9 cellular contexts compared by ENCODE assay signal in the genomic region with DNA sequence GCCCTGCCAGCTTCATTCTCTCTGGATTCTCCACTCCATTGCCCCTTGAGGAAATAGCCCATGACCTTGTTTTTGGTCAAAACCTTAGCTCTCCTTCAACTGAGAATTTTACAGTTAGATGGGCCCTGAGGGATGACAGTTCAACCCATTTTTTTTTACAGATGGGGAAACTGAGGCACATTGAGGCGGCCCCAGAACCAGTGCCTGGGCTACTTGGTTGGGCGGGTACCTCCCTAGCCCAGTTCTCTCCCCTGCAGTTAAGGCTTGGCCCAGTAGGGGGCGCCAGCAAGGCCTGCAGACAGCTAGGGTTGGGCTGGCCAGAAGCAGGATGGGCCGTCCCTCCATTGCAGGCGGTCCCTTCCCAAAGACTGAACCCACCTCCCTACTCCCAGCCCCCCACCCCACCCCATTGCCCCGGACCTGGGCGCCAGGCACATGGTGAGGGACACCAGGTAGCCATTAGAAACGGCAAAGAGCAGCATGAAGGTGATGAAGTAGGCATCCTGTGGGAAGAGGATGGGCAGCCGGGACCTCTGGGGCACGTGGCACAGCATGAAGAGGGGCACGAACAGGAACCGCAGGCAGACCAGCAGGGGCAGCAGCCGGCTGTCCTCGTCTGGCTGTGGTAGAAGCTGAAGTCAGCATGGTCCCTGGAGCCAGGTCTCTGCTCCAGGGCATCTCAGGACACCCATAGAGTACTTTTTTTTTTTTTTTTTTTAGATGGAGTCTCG. TPM values are rescaled to one million over a fixed set of nuclear protein-coding genes. Genes with fewer than 3 reads are reported as not detected.
DNase-seq lines count a peak whose midpoint lies in the region; ATAC-seq and TF ChIP-seq lines count a peak whose summit lies in the region.
"Had no signal": no experiment of that assay in that cellular context is flagged by ENCODE, and none has a peak within 500 bp of the region (broad histone marks: within the 10 kb centered on the region; RNA-seq: fewer than 3 reads in every experiment).

No MANE protein-coding gene starts in this region.

- no peak overlapping the region for H3K4me3 ChIP-seq in CD4-positive, CD25-positive, alpha-beta regulatory T cell (ENCODE audit: low read depth, low read length)
- H3K4me3 ChIP-seq in transverse colon = no peak overlapping the region

- no peak for TF ChIP-seq POLR2A in transverse colon (IDR thresholded peaks at IDR 0.05)

- no peaks in the 10 kb centered on the region for H3K27me3 ChIP-seq in CD4-positive, CD25-positive, alpha-beta regulatory T cell (ENCODE audit: control insufficient read depth, insufficient read depth, low read length)
- H3K27me3 ChIP-seq in transverse colon = no peaks in the 10 kb centered on the region

- H3K9me3 Mint-ChIP-seq in CD4-positive, CD25-positive, alpha-beta regulatory T cell = no peaks in the 10 kb centered on the region
- H3K9me3 Mint-ChIP-seq in naive B cell = no peaks in the 10 kb centered on the region

- no peak overlapping the region for H3K4me3 Mint-ChIP-seq in CD4-positive, CD25-positive, alpha-beta regulatory T cell
- H3K4me3 Mint-ChIP-seq in naive B cell = no peak overlapping the region

- in situ Hi-C loops in transverse colon (cut with MboI; ENCODE audit: low pct_ligation_motif_present in 1 of 4, low pct_unique_long_range_greater_than_20kb in 1 of 4, low sequenced_read_pairs in 3 of 4) = no loop called here

- intact Hi-C loops in transverse colon (cut with DNase I; ENCODE audit: low total_unique reads) = no loop called here

- peak; percentile 51 to 68 (median 64) for TF ChIP-seq CTCF in transverse colon (IDR thresholded peaks at IDR 0.05)

- ATAC-seq in CD4-positive, CD25-positive, alpha-beta regulatory T cell (ENCODE audit: low read depth in 2 of 2) = peak in 1 of 2 donors; percentile 33
- ATAC-seq in naive B cell (ENCODE audit: low read depth in 2 of 2) = peak; percentile 46 to 52

- no peaks in the 10 kb centered on the region for H3K9me3 ChIP-seq in CD4-positive, CD25-positive, alpha-beta regulatory T cell (ENCODE audit: control insufficient read depth in 2 of 2, low read length in 2 of 2)
- H3K9me3 ChIP-seq in transverse colon = no peaks in the 10 kb centered on the region

- H3K27me3 Mint-ChIP-seq in CD4-positive, CD25-positive, alpha-beta regulatory T cell = no peaks in the 10 kb centered on the region
- no peaks in the 10 kb centered on the region for H3K27me3 Mint-ChIP-seq in naive B cell

- H3K27ac Mint-ChIP-seq in CD4-positive, CD25-positive, alpha-beta regulatory T cell = no peak overlapping the region
- H3K27ac Mint-ChIP-seq in naive B cell = peak overlapping the region in 3 of 6 donors; percentile 19 to 72 (median 30)

- no peaks in the 10 kb centered on the region for H3K36me3 ChIP-seq in CD4-positive, CD25-positive, alpha-beta regulatory T cell (ENCODE audit: control insufficient read depth, insufficient read depth, low read length)
- H3K36me3 ChIP-seq in transverse colon = no peaks in the 10 kb centered on the region

- no peaks in the 10 kb centered on the region for H3K36me3 Mint-ChIP-seq in CD4-positive, CD25-positive, alpha-beta regulatory T cell
- H3K36me3 Mint-ChIP-seq in naive B cell = no peaks in the 10 kb centered on the region

- TF ChIP-seq EP300 in transverse colon (IDR thresholded peaks at IDR 0.05; ENCODE audit: low read depth) = no peak

- no peaks in the 10 kb centered on the region for H3K4me1 Mint-ChIP-seq in CD4-positive, CD25-positive, alpha-beta regulatory T cell
- peaks cover 0 to 7% (median 4%) of the 10 kb centered on the region in 3 donors for H3K4me1 Mint-ChIP-seq in naive B cell

- H3K27ac ChIP-seq in CD4-positive, CD25-positive, alpha-beta regulatory T cell (ENCODE audit: insufficient read depth, low read length, poor library complexity, severe bottlenecking) = no peak overlapping the region
- H3K27ac ChIP-seq in transverse colon = no peak overlapping the region

- WGBS in transverse colon (ENCODE audit: low coverage in 1 of 2), 2 donors = 72 to 90% methylated on average over 4 to 15 of the region's 15 CpGs

- DNase-seq in CD4-positive, CD25-positive, alpha-beta regulatory T cell = peak; percentile 41 to 60 (median 49)
- DNase-seq in HK-2 (ENCODE audit: unreplicated experiment) (peak; percentile 52), cerebellar cortex (ENCODE audit: low spot score) (peak; percentile 58), naive B cell (peak; percentile 25), transverse colon (peak; percentile 74), T1000 (lab: John Stamatoyannopoulos, UW) (no peak), HCEC 1CT (no peak)
- peak; percentile 52 for DNase-seq in activated CD4-positive, CD25-positive, alpha-beta regulatory T cell treated with anti-CD3 and anti-CD28 coated beads, Interleukin-2, amount 50 U/mL, for 16 hours (ENCODE audit: low read depth, low spot score)

- no peaks in the 10 kb centered on the region for H3K4me1 ChIP-seq in CD4-positive, CD25-positive, alpha-beta regulatory T cell (ENCODE audit: control insufficient read depth, insufficient read depth, low read length, poor library complexity, severe bottlenecking)
- no peaks in the 10 kb centered on the region for H3K4me1 ChIP-seq in transverse colon

RNA-seq across cellular contexts. Expression of a gene that starts 7.6 kb away (rescaled TPM):
- total RNA-seq in CD4-positive, CD25-positive, alpha-beta regulatory T cell = 3.4 TPM
- polyA plus RNA-seq in CD4-positive, CD25-positive, alpha-beta regulatory T cell = 1 to 10 TPM in 3 of 4 donors, under 1 TPM in 1; 0.83 to 2.3 (median 1.6) TPM
- polyA plus RNA-seq in naive B cell (ENCODE audit: low read depth in 6 of 6) = 1 to 10 TPM; 1.1 to 3.7 (median 2.4) TPM
- total RNA-seq in transverse colon = 10 to 100 TPM in 3 of 4 donors, 1 to 10 TPM in 1; 7.5 to 32.4 (median 14.4) TPM

RNA-seq across cellular contexts. Expression of a gene that starts 16.5 kb away (rescaled TPM):
- 3.5 TPM for total RNA-seq in CD4-positive, CD25-positive, alpha-beta regulatory T cell
- 10 to 100 TPM in 3 of 4 donors, 1 to 10 TPM in 1; 8.4 to 15.1 (median 12.3) TPM for polyA plus RNA-seq in CD4-positive, CD25-positive, alpha-beta regulatory T cell
- 1 to 10 TPM; 2.9 to 7.7 (median 5.2) TPM for polyA plus RNA-seq in naive B cell (ENCODE audit: low read depth in 6 of 6)
- 10 to 100 TPM; 21.8 to 31.8 (median 23.6) TPM for total RNA-seq in transverse colon

RNA-seq across cellular contexts. Expression of a gene that starts 19.1 kb away (rescaled TPM):
- 53.4 TPM for total RNA-seq in CD4-positive, CD25-positive, alpha-beta regulatory T cell
- 10 to 100 TPM; 74.7 to 90.4 (median 82.5) TPM for polyA plus RNA-seq in CD4-positive, CD25-positive, alpha-beta regulatory T cell
- 10 to 100 TPM; 56.2 to 81.6 (median 73.0) TPM for polyA plus RNA-seq in naive B cell (ENCODE audit: low read depth in 6 of 6)
- total RNA-seq in transverse colon = 100 to 1,000 TPM in 1 of 4 donors, 10 to 100 TPM in 3; 34.0 to 178 (median 63.1) TPM

RNA-seq across cellular contexts. Expression of a gene that starts 27.7 kb away (rescaled TPM):
- 0.57 TPM for total RNA-seq in CD4-positive, CD25-positive, alpha-beta regulatory T cell
- polyA plus RNA-seq in CD4-positive, CD25-positive, alpha-beta regulatory T cell = 1 to 10 TPM in 1 of 4 donors, under 1 TPM in 3; 0.33 to 1.0 (median 0.95) TPM
- 1 to 10 TPM in 1 of 6 donors, under 1 TPM in 2, not detected in 3; 0.11 to 3.1 (median 0.51) TPM for polyA plus RNA-seq in naive B cell (ENCODE audit: low read depth in 6 of 6)
- 10 to 100 TPM in 3 of 4 donors, 1 to 10 TPM in 1; 8.8 to 43.8 (median 14.4) TPM for total RNA-seq in transverse colon

RNA-seq across cellular contexts. Expression of a gene that starts 47.1 kb away (rescaled TPM):
- total RNA-seq in CD4-positive, CD25-positive, alpha-beta regulatory T cell = 0.30 TPM
- under 1 TPM; 0.06 to 0.11 (median 0.10) TPM for polyA plus RNA-seq in CD4-positive, CD25-positive, alpha-beta regulatory T cell
- under 1 TPM in 5 of 6 donors, not detected in 1; 0.09 to 0.39 (median 0.24) TPM for polyA plus RNA-seq in naive B cell (ENCODE audit: low read depth in 6 of 6)
- 10 to 100 TPM in 1 of 4 donors, 1 to 10 TPM in 3; 2.6 to 36.2 (median 6.5) TPM for total RNA-seq in transverse colon
- total RNA-seq: HT1080 had no signal

Comparison
In these comparisons a context has a peak if more than half of its experiments do, and no peak if none do; other contexts are left out.
1. DNase-seq: peak in CD4-positive, CD25-positive, alpha-beta regulatory T cell (3 of 3), HK-2 (single experiment), activated CD4-positive, CD25-positive, alpha-beta regulatory T cell treated with anti-CD3 and anti-CD28 coated beads, Interleukin-2, amount 50 U/mL, for 16 hours (single experiment), cerebellar cortex (single experiment), naive B cell (single experiment) and transverse colon (single experiment); none in T1000 (single experiment) and HCEC 1CT (single experiment).